ENCODE assay signal across 8 cellular contexts in genomic region chrX:153974003-153974725, GRCh38. TPM values are rescaled to one million over a fixed set of nuclear protein-coding genes. Genes with fewer than 3 reads are reported as not detected.
DNase-seq lines count a peak whose midpoint lies in the region; ATAC-seq and TF ChIP-seq lines count a peak whose summit lies in the region.

No MANE protein-coding gene starts in this region.

- WGBS in adrenal gland, 4 donors, result 66 to 72% (median 69%) methylated on average over 9 to 14 of the region's 14 CpGs

- intact Hi-C loops in left ventricle myocardium superior (cut with micrococcal nuclease), result no loop called here
- intact Hi-C loops in adrenal gland (cut with DNase I), result no loop called here
- intact Hi-C loops in uterus (cut with DNase I; ENCODE audit: low total_unique reads), result no loop called here

- no peak for TF ChIP-seq CTCF in cardiac muscle cell (IDR thresholded peaks at IDR 0.05; ENCODE audit: low read depth, low read length)
- TF ChIP-seq CTCF in adrenal gland (IDR thresholded peaks at IDR 0.05), result no peak
- no peak for TF ChIP-seq CTCF in mesothelial cell of epicardium (IDR thresholded peaks at IDR 0.05; ENCODE audit: unreplicated experiment)
- TF ChIP-seq CTCF in uterus (IDR thresholded peaks at IDR 0.05), result no peak

- H3K4me1 ChIP-seq in cardiac muscle cell (ENCODE audit: low read depth) (no peaks in the 10 kb centered on the region), adrenal gland (replicated peaks in 1 of 2) (peaks cover 12 to 22% of the 10 kb centered on the region in 2 donors), uterus (peaks cover 0 to 5% of the 10 kb centered on the region in 2 donors)

- H3K27me3 ChIP-seq in cardiac muscle cell, result no peaks in the 10 kb centered on the region
- no peaks in the 10 kb centered on the region for H3K27me3 ChIP-seq in adrenal gland
- no peaks in the 10 kb centered on the region for H3K27me3 ChIP-seq in uterus

- no peaks in the 10 kb centered on the region for H3K9me3 Mint-ChIP-seq in mesothelial cell of epicardium

- TF ChIP-seq POLR2A in adrenal gland (IDR thresholded peaks at IDR 0.05) (no peak), uterus (IDR thresholded peaks at IDR 0.05) (no peak)

- peak overlapping the region; percentile 100 for H3K27ac ChIP-seq in cardiac muscle cell
- H3K27ac ChIP-seq in adrenal gland, result peak overlapping the region; percentile 79 to 99 (median 98)
- peak overlapping the region; percentile 99 for H3K27ac ChIP-seq in uterus

- no peaks in the 10 kb centered on the region for H3K36me3 Mint-ChIP-seq in mesothelial cell of epicardium

- no peaks in the 10 kb centered on the region for H3K27me3 Mint-ChIP-seq in mesothelial cell of epicardium (ENCODE audit: low read depth)

- H3K36me3 ChIP-seq in cardiac muscle cell (peaks cover 2% of the 10 kb centered on the region), adrenal gland (replicated peaks in 1 of 2) (no peaks in the 10 kb centered on the region), uterus (no peaks in the 10 kb centered on the region)

- H3K4me1 Mint-ChIP-seq in mesothelial cell of epicardium, result peaks cover 29% of the 10 kb centered on the region

- H3K4me3 ChIP-seq in cardiac muscle cell (no peak overlapping the region), adrenal gland (peak overlapping the region in 1 of 4 donors; percentile 73), uterus (no peak overlapping the region)

- ATAC-seq in left ventricle myocardium superior, result no peak

- peak overlapping the region; percentile 97 for H3K27ac Mint-ChIP-seq in mesothelial cell of epicardium

- H3K9me3 ChIP-seq in cardiac muscle cell (ENCODE audit: low read depth), result no peaks in the 10 kb centered on the region
- no peaks in the 10 kb centered on the region for H3K9me3 ChIP-seq in adrenal gland (replicated peaks in 1 of 3)
- H3K9me3 ChIP-seq in uterus, result no peaks in the 10 kb centered on the region

- peak overlapping the region; percentile 77 for H3K4me3 Mint-ChIP-seq in mesothelial cell of epicardium

- DNase-seq in cardiac muscle cell (ENCODE audit: low read depth in 1 of 2, low spot score in 1 of 2) (no peak), left ventricle myocardium superior (no peak), adrenal gland (peak in 3 of 7 donors; percentile 25 to 50 (median 36)), mesothelial cell of epicardium (ENCODE audit: low spot score in 2 of 2, unreplicated experiment in 2 of 2) (no peak), uterus (no peak), SK-N-DZ (ENCODE audit: low spot score) (no peak), NCI-H2196 treated with DMSO at 0.1 percent for 48 hours (lab: John Stamatoyannopoulos, UW; ENCODE audit: unreplicated experiment) (no peak)
- DNase-seq in stimulated activated CD8-positive, alpha-beta memory T cell treated with anti-CD3 and anti-CD28 coated beads, Interleukin-4, amount 100 ng/mL, for 48 hours, result no peak

RNA-seq across cellular contexts. Expression of gene TMEM187, which starts 1.6 kb away (rescaled TPM):
- total RNA-seq in cardiac muscle cell, result 12.9 and 13.4 TPM in 2 replicates
- 12.9 and 14.6 TPM in 2 replicates for polyA plus RNA-seq in cardiac muscle cell
- total RNA-seq in left ventricle myocardium superior, result 6.0 TPM
- total RNA-seq in adrenal gland, result 10 to 100 TPM in 7 of 8 donors, 1 to 10 TPM in 1; 5.7 to 29.2 (median 17.1) TPM
- 1 to 10 TPM; 4.0 to 6.8 (median 5.3) TPM for polyA plus RNA-seq in adrenal gland
- total RNA-seq in mesothelial cell of epicardium, result 11.5 to 15.0 TPM (median 14.2 TPM) in 3 replicates
- 1 to 10 TPM in 3 of 4 donors, not detected in 1; 2.5 to 9.6 (median 6.2) TPM for total RNA-seq in uterus
- 4.9 and 5.4 TPM in 2 replicates for polyA plus RNA-seq in SK-N-DZ (2014; cell fraction: cytosol; rRNA removed)
- 1.4 and 2.4 TPM in 2 replicates for polyA plus RNA-seq in SK-N-DZ (2014; cell fraction: nucleus; rRNA removed)

RNA-seq across cellular contexts. Expression of gene HCFC1, which starts 2.5 kb away (rescaled TPM):
- total RNA-seq in cardiac muscle cell (72.7 and 85.6 TPM in 2 replicates), left ventricle myocardium superior (27.0 TPM), adrenal gland (10 to 100 TPM; 43.8 to 77.1 (median 58.8) TPM), mesothelial cell of epicardium (96.3 to 99.9 TPM (median 98.5 TPM) in 3 replicates), uterus (10 to 100 TPM; 20.9 to 65.7 (median 37.3) TPM)
- polyA plus RNA-seq in cardiac muscle cell (21.5 and 30.1 TPM in 2 replicates), adrenal gland (10 to 100 TPM; 15.3 to 32.7 (median 19.6) TPM)
- polyA plus RNA-seq in SK-N-DZ (2014; cell fraction: cytosol; rRNA removed), result 45.0 and 49.1 TPM in 2 replicates
- polyA plus RNA-seq in SK-N-DZ (2014; cell fraction: nucleus; rRNA removed), result 32.0 and 63.7 TPM in 2 replicates

RNA-seq across cellular contexts. Expression of gene RENBP, which starts 29.7 kb away (rescaled TPM):
- total RNA-seq in cardiac muscle cell, result 5.7 and 12.4 TPM in 2 replicates
- polyA plus RNA-seq in cardiac muscle cell, result 7.4 and 8.7 TPM in 2 replicates
- 8.9 TPM for total RNA-seq in left ventricle myocardium superior
- 10 to 100 TPM; 15.5 to 37.4 (median 26.4) TPM for total RNA-seq in adrenal gland
- polyA plus RNA-seq in adrenal gland, result 10 to 100 TPM in 2 of 3 donors, 1 to 10 TPM in 1; 5.4 to 69.6 (median 27.6) TPM
- total RNA-seq in mesothelial cell of epicardium, result 7.2 to 8.5 TPM (median 7.2 TPM) in 3 replicates
- 1 to 10 TPM in 3 of 4 donors, under 1 TPM in 1; 0.77 to 5.9 (median 2.6) TPM for total RNA-seq in uterus
- polyA plus RNA-seq in SK-N-DZ (2014; cell fraction: cytosol; rRNA removed), result 5.3 and 8.1 TPM in 2 replicates
- polyA plus RNA-seq in SK-N-DZ (2014; cell fraction: nucleus; rRNA removed), result 24.6 and 28.8 TPM in 2 replicates

RNA-seq across cellular contexts. Expression of gene NAA10, which starts 39.3 kb away (rescaled TPM):
- 90.1 and 127 TPM in 2 replicates for total RNA-seq in cardiac muscle cell
- polyA plus RNA-seq in cardiac muscle cell, result 163 and 186 TPM in 2 replicates
- total RNA-seq in left ventricle myocardium superior, result 72.2 TPM
- 100 to 1,000 TPM in 3 of 8 donors, 10 to 100 TPM in 5; 60.0 to 159 (median 93.6) TPM for total RNA-seq in adrenal gland
- polyA plus RNA-seq in adrenal gland, result 100 to 1,000 TPM; 121 to 287 (median 228) TPM
- 76.8 to 82.0 TPM (median 79.3 TPM) in 3 replicates for total RNA-seq in mesothelial cell of epicardium
- 100 to 1,000 TPM in 2 of 4 donors, 10 to 100 TPM in 2; 37.9 to 198 (median 109) TPM for total RNA-seq in uterus
- 135 and 149 TPM in 2 replicates for polyA plus RNA-seq in SK-N-DZ (2014; cell fraction: cytosol; rRNA removed)
- 176 and 329 TPM in 2 replicates for polyA plus RNA-seq in SK-N-DZ (2014; cell fraction: nucleus; rRNA removed)

RNA-seq across cellular contexts. Expression of gene IRAK1, which starts 45.5 kb away (rescaled TPM):
- total RNA-seq in cardiac muscle cell, result 22.7 and 27.3 TPM in 2 replicates
- 31.1 and 31.7 TPM in 2 replicates for polyA plus RNA-seq in cardiac muscle cell
- 33.9 TPM for total RNA-seq in left ventricle myocardium superior
- total RNA-seq in adrenal gland, result 100 to 1,000 TPM in 4 of 8 donors, 10 to 100 TPM in 4; 79.9 to 142 (median 111) TPM
- polyA plus RNA-seq in adrenal gland, result 10 to 100 TPM; 36.9 to 70.1 (median 63.4) TPM
- total RNA-seq in mesothelial cell of epicardium, result 64.9 to 73.4 TPM (median 69.1 TPM) in 3 replicates
- total RNA-seq in uterus, result 10 to 100 TPM in 3 of 4 donors, 1 to 10 TPM in 1; 9.7 to 52.6 (median 35.8) TPM
- 0.21 and 1.0 TPM in 2 replicates for polyA plus RNA-seq in SK-N-DZ (2014; cell fraction: cytosol; rRNA removed)
- polyA plus RNA-seq in SK-N-DZ (2014; cell fraction: nucleus; rRNA removed), result 2.3 and 4.7 TPM in 2 replicates
